8 cellular contexts compared by ENCODE assay signal in the genomic region with DNA sequence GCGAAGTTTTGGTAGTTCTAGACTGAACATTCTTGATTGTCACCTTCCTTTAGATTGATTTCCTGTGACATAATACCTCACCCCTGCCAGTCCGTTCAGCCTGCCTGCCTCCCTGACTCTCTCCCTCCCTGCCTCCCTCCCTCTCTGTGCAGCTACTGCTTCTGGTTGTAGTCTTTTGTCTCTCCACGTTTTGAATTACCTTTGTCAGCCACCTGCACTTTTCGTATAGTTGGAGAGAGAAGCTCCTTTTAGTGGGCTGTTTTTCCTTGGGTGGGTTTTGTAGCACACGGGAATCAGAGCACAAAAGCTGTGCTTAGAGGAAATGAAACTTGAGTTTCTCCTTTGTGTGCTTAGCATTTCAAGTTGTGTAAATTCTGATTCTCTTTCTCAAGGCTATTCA. TPM values are rescaled to one million over a fixed set of nuclear protein-coding genes. Genes with fewer than 3 reads are reported as not detected.
DNase-seq lines count a peak whose midpoint lies in the region; ATAC-seq and TF ChIP-seq lines count a peak whose summit lies in the region.

No MANE protein-coding gene starts in this region.

- in situ Hi-C loops in KBM-7 (cut with MboI; ENCODE audit: low pct_unique_long_range_greater_than_20kb, low sequenced_read_pairs) = no loop called here

- no peaks in the 10 kb centered on the region for H3K9me3 Mint-ChIP-seq in activated naive CD4-positive, alpha-beta T cell treated with anti-CD3 and anti-CD28 coated beads for 36 hours
- no peaks in the 10 kb centered on the region for H3K9me3 Mint-ChIP-seq in activated CD8-positive, alpha-beta T cell treated with anti-CD3 and anti-CD28 coated beads for 36 hours
- H3K9me3 Mint-ChIP-seq in type B pancreatic cell = no peaks in the 10 kb centered on the region

- no peaks in the 10 kb centered on the region for H3K27me3 Mint-ChIP-seq in activated naive CD4-positive, alpha-beta T cell treated with anti-CD3 and anti-CD28 coated beads for 36 hours (ENCODE audit: low read depth)
- no peaks in the 10 kb centered on the region for H3K27me3 Mint-ChIP-seq in activated CD8-positive, alpha-beta T cell treated with anti-CD3 and anti-CD28 coated beads for 36 hours
- no peaks in the 10 kb centered on the region for H3K27me3 Mint-ChIP-seq in type B pancreatic cell

- H3K36me3 Mint-ChIP-seq in activated naive CD4-positive, alpha-beta T cell treated with anti-CD3 and anti-CD28 coated beads for 36 hours (ENCODE audit: low read depth) = peaks cover 24% of the 10 kb centered on the region
- H3K36me3 Mint-ChIP-seq in activated CD8-positive, alpha-beta T cell treated with anti-CD3 and anti-CD28 coated beads for 36 hours (ENCODE audit: low read depth) = peaks cover 27% of the 10 kb centered on the region
- H3K36me3 Mint-ChIP-seq in type B pancreatic cell = peaks cover 12% of the 10 kb centered on the region

- peak; percentile 84 for ATAC-seq in HG03039 (IDR thresholded peaks at IDR 0.05; ENCODE audit: unreplicated experiment)
- peak; percentile 86 for ATAC-seq in activated CD8-positive, alpha-beta T cell treated with anti-CD3 and anti-CD28 coated beads for 36 hours

- H3K27ac Mint-ChIP-seq in activated naive CD4-positive, alpha-beta T cell treated with anti-CD3 and anti-CD28 coated beads for 36 hours = peak overlapping the region; percentile 54
- H3K27ac Mint-ChIP-seq in activated CD8-positive, alpha-beta T cell treated with anti-CD3 and anti-CD28 coated beads for 36 hours = peak overlapping the region; percentile 50
- peak overlapping the region; percentile 2 for H3K27ac Mint-ChIP-seq in type B pancreatic cell

- DNase-seq in activated naive CD4-positive, alpha-beta T cell treated with anti-CD3 and anti-CD28 coated beads for 36 hours = peak; percentile 62
- no peak for DNase-seq in activated naive CD4-positive, alpha-beta T cell treated with anti-CD3 and anti-CD28 coated beads, Interleukin-2, amount 50 U/mL, for 16 hours
- peak; percentile 24 for DNase-seq in activated CD8-positive, alpha-beta T cell treated with anti-CD3 and anti-CD28 coated beads for 36 hours
- DNase-seq in type B pancreatic cell (ENCODE audit: extremely low spot score, unreplicated experiment) = no peak
- DNase-seq in KBM-7 = no peak
- DNase-seq in NCI-H1436 (lab: John Stamatoyannopoulos, UW) = no peak
- no peak for DNase-seq in DMS153 (lab: John Stamatoyannopoulos, UW)

- peaks cover 17% of the 10 kb centered on the region for H3K4me1 Mint-ChIP-seq in activated naive CD4-positive, alpha-beta T cell treated with anti-CD3 and anti-CD28 coated beads for 36 hours (ENCODE audit: low read depth)
- peaks cover 19% of the 10 kb centered on the region for H3K4me1 Mint-ChIP-seq in activated CD8-positive, alpha-beta T cell treated with anti-CD3 and anti-CD28 coated beads for 36 hours (ENCODE audit: low read depth)
- peaks cover 7% of the 10 kb centered on the region for H3K4me1 Mint-ChIP-seq in type B pancreatic cell (ENCODE audit: unreplicated experiment)

- peak overlapping the region; percentile 22 for H3K4me3 Mint-ChIP-seq in activated naive CD4-positive, alpha-beta T cell treated with anti-CD3 and anti-CD28 coated beads for 36 hours
- H3K4me3 Mint-ChIP-seq in activated CD8-positive, alpha-beta T cell treated with anti-CD3 and anti-CD28 coated beads for 36 hours = no peak overlapping the region
- no peak overlapping the region for H3K4me3 Mint-ChIP-seq in type B pancreatic cell

- intact Hi-C loops in activated naive CD4-positive, alpha-beta T cell treated with anti-CD3 and anti-CD28 coated beads for 36 hours (cut with micrococcal nuclease) = loop anchor here (2.0 to 5.0 kb wide), 2 partner anchors 32 to 86 kb away; partner anchors contain the start of gene MSMO1
- intact Hi-C loops in activated CD8-positive, alpha-beta T cell treated with anti-CD3 and anti-CD28 coated beads for 36 hours (cut with micrococcal nuclease) = no loop called here

- POLR2A ChIA-PET in activated CD8-positive, alpha-beta T cell treated with anti-CD3 and anti-CD28 coated beads for 36 hours (lab: Charles Lee) = no interaction called here

- TF ChIP-seq CTCF in activated CD8-positive, alpha-beta T cell treated with anti-CD3 and anti-CD28 coated beads for 36 hours (IDR thresholded peaks at IDR 0.05) = no peak
- no peak for TF ChIP-seq CTCF in type B pancreatic cell (conservative IDR thresholded peaks at IDR 0.05)

- CTCF ChIA-PET in activated naive CD4-positive, alpha-beta T cell treated with anti-CD3 and anti-CD28 coated beads for 36 hours (lab: Charles Lee) = no interaction called here
- CTCF ChIA-PET in activated CD8-positive, alpha-beta T cell treated with anti-CD3 and anti-CD28 coated beads for 36 hours (lab: Charles Lee) = interaction anchor here (0.9 to 1.1 kb wide), 2 partner anchors 85 to 164 kb away, joined by 3 read pairs; no protein-coding TSS in a partner anchor

RNA-seq across cellular contexts. Expression of gene MSMO1, which starts 32.6 kb away (rescaled TPM):
- total RNA-seq in activated naive CD4-positive, alpha-beta T cell treated with anti-CD3 and anti-CD28 coated beads for 36 hours = 10 to 100 TPM; 61.2 to 72.1 TPM
- total RNA-seq in activated CD8-positive, alpha-beta T cell treated with anti-CD3 and anti-CD28 coated beads for 36 hours = 10 to 100 TPM; 42.3 to 43.2 TPM
- 62.0 and 68.0 TPM in 2 replicates for total RNA-seq in type B pancreatic cell (ENCODE audit: low replicate concordance)

Comparison
In these comparisons a context has a peak if more than half of its experiments do, and no peak if none do; other contexts are left out.
1. DNase-seq: peak in activated naive CD4-positive, alpha-beta T cell treated with anti-CD3 and anti-CD28 coated beads for 36 hours (single experiment) and activated CD8-positive, alpha-beta T cell treated with anti-CD3 and anti-CD28 coated beads for 36 hours (single experiment); none in activated naive CD4-positive, alpha-beta T cell treated with anti-CD3 and anti-CD28 coated beads, Interleukin-2, amount 50 U/mL, for 16 hours (single experiment), type B pancreatic cell (single experiment), KBM-7 (single experiment), NCI-H1436 (single experiment) and DMS153 (single experiment).
2. H3K27ac Mint-ChIP-seq: peak in every context shown above with its lines; median percentile 54 in activated naive CD4-positive, alpha-beta T cell treated with anti-CD3 and anti-CD28 coated beads for 36 hours; 50 in activated CD8-positive, alpha-beta T cell treated with anti-CD3 and anti-CD28 coated beads for 36 hours; 2 in type B pancreatic cell.